ENCODE assay signal across 13 cellular contexts in the genomic region with DNA sequence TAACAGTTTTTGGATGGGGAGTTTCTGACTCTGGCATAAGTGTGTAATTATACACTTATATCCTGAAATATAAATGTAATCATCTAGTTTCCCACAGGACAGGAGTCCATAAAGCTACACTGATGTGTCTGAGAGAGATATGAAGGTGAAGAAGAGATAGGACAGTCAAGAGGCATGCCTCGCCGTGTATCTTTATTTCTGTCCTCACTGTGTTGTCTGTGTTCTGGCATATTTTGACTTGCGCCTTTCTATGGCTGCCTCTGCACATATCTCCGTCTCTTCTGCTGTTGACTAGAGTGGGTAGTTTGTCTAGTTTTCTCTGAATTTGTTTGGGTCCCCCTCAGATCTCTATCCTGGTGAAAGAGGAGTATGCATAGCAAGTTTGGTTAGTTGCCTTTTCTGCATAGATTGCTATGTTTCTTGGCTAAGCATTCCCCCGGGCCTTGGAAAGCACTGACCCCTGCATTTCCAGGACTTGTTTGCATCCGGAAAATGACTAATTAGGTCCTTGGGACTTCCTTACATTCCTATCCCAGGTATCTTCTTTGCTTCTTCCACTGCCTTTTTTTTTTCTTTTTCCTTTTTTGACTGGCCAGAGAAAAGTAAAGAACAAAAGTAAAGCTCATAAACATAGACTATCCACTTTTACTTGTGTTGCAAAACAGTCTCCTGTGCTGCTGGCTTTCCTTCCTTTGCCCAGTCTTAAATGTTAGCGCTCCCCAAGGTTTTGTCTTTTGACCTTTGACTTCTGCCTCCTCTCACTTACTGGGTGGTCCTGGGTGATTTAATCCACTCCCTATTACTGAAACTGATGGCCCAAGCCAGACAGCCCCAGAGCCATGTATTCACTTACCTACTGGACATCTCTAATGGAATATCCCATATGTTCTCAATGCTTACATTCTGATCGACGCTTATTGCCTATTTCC. TPM values are rescaled to one million over a fixed set of nuclear protein-coding genes. Genes with fewer than 3 reads are reported as not detected.
DNase-seq lines count a peak whose midpoint lies in the region; ATAC-seq and TF ChIP-seq lines count a peak whose summit lies in the region.
"Had no signal": no experiment of that assay in that cellular context is flagged by ENCODE, and none has a peak within 500 bp of the region (broad histone marks: within the 10 kb centered on the region; RNA-seq: fewer than 3 reads in every experiment).

No MANE protein-coding gene starts in this region.

- peak; percentile 27 for ATAC-seq in PC-3
- peak; percentile 62 for ATAC-seq in Right ventricle myocardium superior (ENCODE audit: poor library complexity)
- no peak for ATAC-seq in left lung
- ATAC-seq: activated CD4-positive, alpha-beta T cell treated with anti-CD3 and anti-CD28 coated beads for 36 hours; gastroesophageal sphincter; mucosa of descending colon had no signal

- H3K9me3 ChIP-seq in PC-3 (ENCODE audit: low read length) (no peaks in the 10 kb centered on the region), mesodermal cell (ENCODE audit: control insufficient read depth, low read length) (no peaks in the 10 kb centered on the region), tibial nerve (no peaks in the 10 kb centered on the region), left lung (no peaks in the 10 kb centered on the region)
- H3K9me3 ChIP-seq: BE2C, gastroesophageal sphincter, mucosa of descending colon had no signal

- peak overlapping the region; percentile 11; the same call in 1 of the 2 replicates for H2AFZ ChIP-seq in PC-3 (ENCODE audit: low read length)

- H3K27ac ChIP-seq in PC-3 (ENCODE audit: low read length) (peak overlapping the region; percentile 31), mesodermal cell (ENCODE audit: low read depth, low read length, severe bottlenecking) (peak overlapping the region; percentile 64), tibial nerve (peak overlapping the region in 3 of 4 donors; percentile 29 to 64 (median 53)), substantia nigra (ENCODE audit: low read depth, low read length, poor library complexity, severe bottlenecking) (no peak overlapping the region), left lung (peak overlapping the region in 1 of 2 donors; percentile 39)

- H3K4me3 ChIP-seq in PC-3 (ENCODE audit: low read length) (no peak overlapping the region), mesodermal cell (ENCODE audit: extremely low read depth, insufficient read depth, low read length, poor library complexity, severe bottlenecking) (no peak overlapping the region), tibial nerve (no peak overlapping the region), left lung (no peak overlapping the region)
- H3K4me3 ChIP-seq: gastroesophageal sphincter, mucosa of descending colon had no signal

- BruUV-seq in PC-3 (replicated peaks; lab: Mats Ljungman, UMichigan) = no TSS peak

- peak overlapping the region; percentile 5; the same call in 1 of the 2 replicates for H3K4me2 ChIP-seq in PC-3 (ENCODE audit: low read length)

- no peaks in the 10 kb centered on the region for H3K79me2 ChIP-seq in PC-3 (ENCODE audit: low read length)

- intact Hi-C loops in PC-3 (cut with micrococcal nuclease) (no loop called here), Right ventricle myocardium superior (cut with DNase I) (no loop called here), left lung (cut with DNase I) (no loop called here)

- DNase-seq in PC-3 (peak; percentile 65), Right ventricle myocardium superior (no peak), tibial nerve (ENCODE audit: low spot score in 2 of 2) (no peak), substantia nigra (lab: John Stamatoyannopoulos, UW) (no peak), left lung (no peak), NCI-H748 (lab: John Stamatoyannopoulos, UW; ENCODE audit: unreplicated experiment) (no peak)
- no peak for DNase-seq in stimulated activated CD4-positive, alpha-beta T cell treated with anti-CD3 and anti-CD28 coated beads, Interleukin-15, amount 100 ng/mL, for 24 hours
- DNase-seq: activated CD4-positive, alpha-beta T cell treated with anti-CD3 and anti-CD28 coated beads for 36 hours; BE2C; mucosa of descending colon; NCI-H1417 had no signal

- no peaks in the 10 kb centered on the region for H4K20me1 ChIP-seq in PC-3 (ENCODE audit: low read length)

- no peaks in the 10 kb centered on the region for H3K9me2 ChIP-seq in PC-3 (replicated peaks; ENCODE audit: low read length)

- H3K4me1 ChIP-seq in PC-3 (ENCODE audit: insufficient read depth, low read length) = peaks cover 42% of the 10 kb centered on the region
- peaks cover 16% of the 10 kb centered on the region for H3K4me1 ChIP-seq in mesodermal cell (ENCODE audit: control insufficient read depth, insufficient read depth, low read length, poor library complexity, severe bottlenecking)
- peaks cover 0 to 27% (median 5%) of the 10 kb centered on the region in 4 donors for H3K4me1 ChIP-seq in tibial nerve
- peaks cover 0 to 9% of the 10 kb centered on the region in 2 donors for H3K4me1 ChIP-seq in left lung

- TF ChIP-seq CTCF in PC-3 (conservative IDR thresholded peaks at IDR 0.05; ENCODE audit: low read depth, low read length) = no peak
- TF ChIP-seq CTCF in tibial nerve (IDR thresholded peaks at IDR 0.05) = no peak
- TF ChIP-seq CTCF in left lung (IDR thresholded peaks at IDR 0.05) = no peak

- CTCF ChIA-PET in PC-3 (lab: Charles Lee) = no interaction called here

- 70 to 76% methylated on average over 7 to 9 of the region's 9 CpGs for WGBS in mesodermal cell (ENCODE audit: insufficient coverage in 2 of 2), 2 experiments
- 60 to 64% methylated on average over 9 of the region's 9 CpGs for WGBS in tibial nerve, 2 donors

- H3K27me3 ChIP-seq in PC-3 (ENCODE audit: low read length) = no peaks in the 10 kb centered on the region
- no peaks in the 10 kb centered on the region for H3K27me3 ChIP-seq in tibial nerve
- no peaks in the 10 kb centered on the region for H3K27me3 ChIP-seq in left lung
- H3K27me3 ChIP-seq: BE2C, gastroesophageal sphincter had no signal

- no peaks in the 10 kb centered on the region for H3K36me3 ChIP-seq in PC-3 (ENCODE audit: low read depth, low read length)
- no peaks in the 10 kb centered on the region for H3K36me3 ChIP-seq in mesodermal cell (ENCODE audit: control insufficient read depth, insufficient read depth, low read length)
- no peaks in the 10 kb centered on the region for H3K36me3 ChIP-seq in tibial nerve
- H3K36me3 ChIP-seq in left lung = no peaks in the 10 kb centered on the region
- H3K36me3 ChIP-seq: BE2C, gastroesophageal sphincter had no signal

- H3K9ac ChIP-seq in PC-3 (ENCODE audit: low read length) = no peak overlapping the region

- H3F3A ChIP-seq in PC-3 (ENCODE audit: low read length, unreplicated experiment) = no peaks in the 10 kb centered on the region

- no peak for TF ChIP-seq EP300 in tibial nerve (IDR thresholded peaks at IDR 0.05)

- POLR2A ChIA-PET in PC-3 (lab: Charles Lee; ENCODE audit: unreplicated experiment) = no interaction called here

- TF ChIP-seq POLR2A in tibial nerve (IDR thresholded peaks at IDR 0.05) = no peak

RNA-seq across cellular contexts. Expression of gene CNN3, which starts 27.6 kb away (rescaled TPM):
- total RNA-seq in PC-3 (2014; rRNA removed) = 231 and 323 TPM in 2 replicates
- total RNA-seq in Right ventricle myocardium superior = 49.4 TPM
- polyA plus RNA-seq in mesodermal cell (2013, experiment 1 of 2) = 446 TPM
- polyA plus RNA-seq in mesodermal cell (2013, experiment 2 of 2) = 414 TPM
- total RNA-seq in tibial nerve = 100 to 1,000 TPM; 307 to 344 (median 329) TPM
- total RNA-seq in left lung = 100 to 1,000 TPM; 239 to 290 TPM
